In the genomic region with DNA sequence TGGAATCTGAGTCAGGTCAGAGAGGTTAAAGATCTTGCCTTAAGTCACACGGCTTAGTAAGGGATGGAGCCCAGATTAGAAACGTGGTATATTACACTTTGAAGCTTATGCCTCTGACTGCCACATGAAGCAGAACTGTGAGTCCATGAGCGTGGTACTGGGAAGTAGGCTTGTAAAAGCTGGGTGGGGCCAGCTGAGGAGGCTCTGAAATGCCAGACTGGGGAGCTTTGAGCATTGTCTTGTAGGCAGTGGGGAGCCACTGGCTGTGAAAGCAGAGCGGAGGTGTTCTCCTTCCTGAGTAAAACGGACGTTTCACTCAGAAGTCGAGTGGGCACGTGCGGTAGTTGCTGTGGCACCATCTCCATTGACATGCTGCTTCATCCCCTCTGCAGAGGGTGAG, we compare ENCODE assay signal across 11 cellular contexts.
DNase-seq lines count a peak whose midpoint lies in the region; ATAC-seq and TF ChIP-seq lines count a peak whose summit lies in the region.
"Had no signal": no experiment of that assay in that cellular context is flagged by ENCODE, and none has a peak within 500 bp of the region (broad histone marks: within the 10 kb centered on the region; RNA-seq: fewer than 3 reads in every experiment).

No MANE protein-coding gene starts in this region.

- H3K4me1 ChIP-seq in CD8-positive, alpha-beta memory T cell (ENCODE audit: insufficient read depth, low read length) = no peaks in the 10 kb centered on the region
- H3K4me1 ChIP-seq: ascending aorta, upper lobe of right lung had no signal

- no peaks in the 10 kb centered on the region for H3K9me3 Mint-ChIP-seq in activated T-cell treated with anti-CD3 and anti-CD28 coated beads, Interleukin-2, amount 50 U/mL, for 72 hours
- no peaks in the 10 kb centered on the region for H3K9me3 Mint-ChIP-seq in IgD-negative memory B cell
- H3K9me3 Mint-ChIP-seq in stimulated activated naive CD8-positive, alpha-beta T cell treated with anti-CD3 and anti-CD28 coated beads, Interleukin-15, Interleukin-2, amounts not matched to agents 100 ng/mL and 50 ng/mL, for 24 hours = no peaks in the 10 kb centered on the region
- no peaks in the 10 kb centered on the region for H3K9me3 Mint-ChIP-seq in CD8-positive, alpha-beta memory T cell
- H3K9me3 Mint-ChIP-seq: mesothelial cell of epicardium had no signal

- peaks cover 23% of the 10 kb centered on the region for H3K4me1 Mint-ChIP-seq in activated T-cell treated with anti-CD3 and anti-CD28 coated beads, Interleukin-2, amount 50 U/mL, for 72 hours (ENCODE audit: low read depth)
- H3K4me1 Mint-ChIP-seq in IgD-negative memory B cell = peaks cover 8 to 11% (median 9%) of the 10 kb centered on the region in 3 donors
- peaks cover 27% of the 10 kb centered on the region for H3K4me1 Mint-ChIP-seq in stimulated activated naive CD8-positive, alpha-beta T cell treated with anti-CD3 and anti-CD28 coated beads, Interleukin-15, Interleukin-2, amounts not matched to agents 100 ng/mL and 50 ng/mL, for 24 hours (ENCODE audit: low read depth)
- no peaks in the 10 kb centered on the region for H3K4me1 Mint-ChIP-seq in CD8-positive, alpha-beta memory T cell

- ATAC-seq in activated T-cell treated with anti-CD3 and anti-CD28 coated beads, Interleukin-2, amount 50 U/mL, for 72 hours (replicated peaks in 1 of 2) = peak; percentile 31 to 48
- peak; percentile 30 for ATAC-seq in HG02678 (IDR thresholded peaks at IDR 0.05; ENCODE audit: unreplicated experiment)
- ATAC-seq: upper lobe of right lung had no signal

- H3K27ac ChIP-seq in CD8-positive, alpha-beta memory T cell (ENCODE audit: low read depth, low read length) = no peak overlapping the region
- H3K27ac ChIP-seq: ascending aorta, upper lobe of right lung had no signal

- no peaks in the 10 kb centered on the region for H3K27me3 Mint-ChIP-seq in activated T-cell treated with anti-CD3 and anti-CD28 coated beads, Interleukin-2, amount 50 U/mL, for 72 hours (ENCODE audit: low read depth)
- peaks cover 5% of the 10 kb centered on the region for H3K27me3 Mint-ChIP-seq in IgD-negative memory B cell
- peaks cover 3% of the 10 kb centered on the region for H3K27me3 Mint-ChIP-seq in stimulated activated naive CD8-positive, alpha-beta T cell treated with anti-CD3 and anti-CD28 coated beads, Interleukin-15, Interleukin-2, amounts not matched to agents 100 ng/mL and 50 ng/mL, for 24 hours
- peaks cover 19 to 26% of the 10 kb centered on the region in 2 donors for H3K27me3 Mint-ChIP-seq in CD8-positive, alpha-beta memory T cell

- CTCF ChIA-PET in CD8-positive, alpha-beta memory T cell (lab: Charles Lee) = no interaction called here

- H3K4me3 ChIP-seq in CD8-positive, alpha-beta memory T cell (ENCODE audit: low read length) = no peak overlapping the region
- H3K4me3 ChIP-seq in lower leg skin (ENCODE audit: low read depth, poor library complexity, severe bottlenecking) = no peak overlapping the region
- H3K4me3 ChIP-seq: upper lobe of right lung had no signal

- 75 to 80% methylated on average over 9 of the region's 9 CpGs for WGBS in lower leg skin, 2 donors

- no peak for TF ChIP-seq CTCF in lower leg skin (IDR thresholded peaks at IDR 0.05)

- H3K36me3 ChIP-seq in CD8-positive, alpha-beta memory T cell (ENCODE audit: insufficient read depth, low read length) = no peaks in the 10 kb centered on the region
- H3K36me3 ChIP-seq: ascending aorta, upper lobe of right lung had no signal

- no peak for TF ChIP-seq POLR2A in lower leg skin (IDR thresholded peaks at IDR 0.05)

- intact Hi-C loops in lower leg skin (cut with DNase I; ENCODE audit: low total_unique reads) = loop anchor here (10.0 kb wide), 1 partner anchor 1417 kb away; no protein-coding TSS in a partner anchor

- peak overlapping the region in 1 of 2 donors; percentile 7 for H3K4me3 Mint-ChIP-seq in activated T-cell treated with anti-CD3 and anti-CD28 coated beads, Interleukin-2, amount 50 U/mL, for 72 hours
- H3K4me3 Mint-ChIP-seq in IgD-negative memory B cell = peak overlapping the region; percentile 41 to 94 (median 88)
- peak overlapping the region; percentile 57 for H3K4me3 Mint-ChIP-seq in stimulated activated naive CD8-positive, alpha-beta T cell treated with anti-CD3 and anti-CD28 coated beads, Interleukin-15, Interleukin-2, amounts not matched to agents 100 ng/mL and 50 ng/mL, for 24 hours
- no peak overlapping the region for H3K4me3 Mint-ChIP-seq in CD8-positive, alpha-beta memory T cell
- H3K4me3 Mint-ChIP-seq: mesothelial cell of epicardium had no signal

- no peaks in the 10 kb centered on the region for H3K9me3 ChIP-seq in CD8-positive, alpha-beta memory T cell (ENCODE audit: low read length)
- H3K9me3 ChIP-seq: ascending aorta, upper lobe of right lung had no signal

- POLR2A ChIA-PET in CD8-positive, alpha-beta memory T cell (lab: Charles Lee) = no interaction called here

- H3K36me3 Mint-ChIP-seq in activated T-cell treated with anti-CD3 and anti-CD28 coated beads, Interleukin-2, amount 50 U/mL, for 72 hours (ENCODE audit: insufficient read depth in 2 of 2) = no peaks in the 10 kb centered on the region
- no peaks in the 10 kb centered on the region for H3K36me3 Mint-ChIP-seq in IgD-negative memory B cell
- no peaks in the 10 kb centered on the region for H3K36me3 Mint-ChIP-seq in stimulated activated naive CD8-positive, alpha-beta T cell treated with anti-CD3 and anti-CD28 coated beads, Interleukin-15, Interleukin-2, amounts not matched to agents 100 ng/mL and 50 ng/mL, for 24 hours (ENCODE audit: low read depth)
- H3K36me3 Mint-ChIP-seq in CD8-positive, alpha-beta memory T cell = no peaks in the 10 kb centered on the region
- H3K36me3 Mint-ChIP-seq: mesothelial cell of epicardium had no signal

- no peak overlapping the region for H3K27ac Mint-ChIP-seq in activated T-cell treated with anti-CD3 and anti-CD28 coated beads, Interleukin-2, amount 50 U/mL, for 72 hours
- H3K27ac Mint-ChIP-seq in IgD-negative memory B cell = peak overlapping the region; percentile 47 to 96 (median 63)
- peak overlapping the region; percentile 92 for H3K27ac Mint-ChIP-seq in stimulated activated naive CD8-positive, alpha-beta T cell treated with anti-CD3 and anti-CD28 coated beads, Interleukin-15, Interleukin-2, amounts not matched to agents 100 ng/mL and 50 ng/mL, for 24 hours
- H3K27ac Mint-ChIP-seq in CD8-positive, alpha-beta memory T cell = no peak overlapping the region
- H3K27ac Mint-ChIP-seq: mesothelial cell of epicardium had no signal

- DNase-seq in activated T-cell treated with anti-CD3 and anti-CD28 coated beads, Interleukin-2, amount 50 U/mL, for 72 hours = no peak
- DNase-seq in activated T-cell treated with anti-CD3 and anti-CD28 coated beads for 4 hours (no peak), lower leg skin (ENCODE audit: low spot score in 2 of 2) (no peak), NCI-H1105 treated with DMSO at 0.1 percent for 48 hours (lab: John Stamatoyannopoulos, UW) (no peak)
- DNase-seq in CD8-positive, alpha-beta memory T cell = no peak
- DNase-seq: upper lobe of right lung had no signal

- H3K27me3 ChIP-seq in CD8-positive, alpha-beta memory T cell (ENCODE audit: insufficient read depth, low read length, poor library complexity, severe bottlenecking) = no peaks in the 10 kb centered on the region
- H3K27me3 ChIP-seq: ascending aorta, upper lobe of right lung had no signal

Comparison
In these comparisons a context has a peak if more than half of its experiments do, and no peak if none do; other contexts are left out.
1. H3K27ac Mint-ChIP-seq: peak in IgD-negative memory B cell (3 of 3) and stimulated activated naive CD8-positive, alpha-beta T cell treated with anti-CD3 and anti-CD28 coated beads, Interleukin-15, Interleukin-2, amounts not matched to agents 100 ng/mL and 50 ng/mL, for 24 hours (single experiment); none in activated T-cell treated with anti-CD3 and anti-CD28 coated beads, Interleukin-2, amount 50 U/mL, for 72 hours (single experiment) and CD8-positive, alpha-beta memory T cell (0 of 8).
2. H3K4me3 Mint-ChIP-seq: peak in IgD-negative memory B cell (4 of 4) and stimulated activated naive CD8-positive, alpha-beta T cell treated with anti-CD3 and anti-CD28 coated beads, Interleukin-15, Interleukin-2, amounts not matched to agents 100 ng/mL and 50 ng/mL, for 24 hours (single experiment); none in CD8-positive, alpha-beta memory T cell (0 of 7).